1 cellular context compared by ENCODE assay signal in genomic region chr12:81470923-81471322, GRCh38.
TF ChIP-seq lines count a peak whose summit lies in the region.

No MANE protein-coding gene starts in this region.

TF ChIP-seq in HEK293, 187 proteins besides CTCF, POLR2A, EP300 and RAD21 (continued from another document):
- TF ChIP-seq ZNF518A (tag by site-specific recombination; conservative IDR thresholded peaks at IDR 0.05; ENCODE audit: low read depth) (peak; percentile 64; the same call in 1 of the 2 replicates), ZNF202 (tag by site-specific recombination; IDR thresholded peaks at IDR 0.05; ENCODE audit: borderline replicate concordance) (peak; percentile 50; the same call in 1 of the 2 replicates), ZNF140 (tag by site-specific recombination; IDR thresholded peaks at IDR 0.05) (peak; percentile 54; the same call in 1 of the 2 replicates), ZBTB11 (tag by site-specific recombination; conservative IDR thresholded peaks at IDR 0.05; ENCODE audit: low read depth) (peak; percentile 27; the same call in 1 of the 2 replicates), ZNF510 (tag by site-specific recombination; IDR thresholded peaks at IDR 0.05; ENCODE audit: insufficient replicate concordance) (no peak), ZNF274 (IDR thresholded peaks at IDR 0.05; ENCODE audit: low read length) (no peak), ZNF274 (tag by site-specific recombination; IDR thresholded peaks at IDR 0.05; ENCODE audit: borderline replicate concordance) (no peak), ZBTB44 (tag by site-specific recombination; IDR thresholded peaks at IDR 0.05) (no peak), ZBTB8A (tag by site-specific recombination; IDR thresholded peaks at IDR 0.05) (peak; percentile 39; the same call in 1 of the 2 replicates), ZNF266 (tag by site-specific recombination; IDR thresholded peaks at IDR 0.05; ENCODE audit: low read depth) (no peak), ZNF658 (tag by site-specific recombination; IDR thresholded peaks at IDR 0.05) (no peak)
